Comparison of ENCODE assay signal across 27 cellular contexts in the genomic region with DNA sequence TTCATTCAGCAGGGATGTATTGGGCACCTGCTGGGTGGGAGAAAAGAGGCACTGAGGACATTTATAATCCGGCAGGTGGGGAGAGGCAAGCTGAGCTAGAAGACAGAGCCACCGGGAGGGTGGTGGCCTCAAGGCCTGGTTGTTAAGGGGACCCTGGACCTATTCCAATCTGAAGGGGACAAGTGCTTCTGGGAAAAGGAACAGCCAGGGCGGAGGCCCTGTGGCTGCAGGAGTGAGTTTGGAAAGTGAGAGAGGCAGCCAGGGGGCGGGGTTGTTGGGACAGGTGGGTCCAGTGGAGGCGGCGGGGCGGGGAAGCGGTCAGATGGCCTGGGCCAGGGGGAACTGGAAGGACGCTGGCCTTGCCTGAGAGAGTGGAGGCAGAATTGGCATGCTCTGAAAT. TPM values are rescaled to one million over a fixed set of nuclear protein-coding genes. Genes with fewer than 3 reads are reported as not detected.
"Had no signal": no experiment of that assay in that cellular context is flagged by ENCODE, and none has a peak within 500 bp of the region (broad histone marks: within the 10 kb centered on the region; RNA-seq: fewer than 3 reads in every experiment).

No MANE protein-coding gene starts in this region.

- H3K4me1 Mint-ChIP-seq: memory B cell, natural killer cell had no signal

- H3K79me2 ChIP-seq: parathyroid adenoma had no signal

- H3K27me3 ChIP-seq: colonic mucosa, gastrocnemius medialis, right atrium auricular region, tibial artery had no signal

- H3K4me1 ChIP-seq: colonic mucosa had no signal

- H3K9ac ChIP-seq: parathyroid adenoma had no signal

- H3K27ac ChIP-seq: colonic mucosa, epithelial cell of prostate, parathyroid adenoma, suprapubic skin had no signal

- DNase-seq: colonic mucosa; effector CD8-positive, alpha-beta T cell; endodermal cell; foreskin fibroblast; gastrocnemius medialis; head of caudate nucleus; natural killer cell; small intestine; stimulated activated CD4-positive, alpha-beta T cell treated with anti-CD3 and anti-CD28 coated beads, Interleukin-15, amount 100 ng/mL, for 24 hours; stimulated activated CD4-positive, alpha-beta T cell treated with anti-CD3 and anti-CD28 coated beads, Interleukin-2, amount 100 ng/mL, for 48 hours; stimulated activated naive CD4-positive, alpha-beta T cell; stimulated activated naive CD8-positive, alpha-beta T cell treated with anti-CD3 and anti-CD28 coated beads, Interleukin-15, amount 100 ng/mL, for 72 hours; tibial artery had no signal

- H3K4me3 ChIP-seq: colonic mucosa, gastrocnemius medialis, lung, right atrium auricular region, suprapubic skin, tibial artery had no signal

- H3K36me3 Mint-ChIP-seq: memory B cell, natural killer cell, type B pancreatic cell had no signal

- H3K9me3 Mint-ChIP-seq: dendritic cell treated with granulocyte-macrophage colony-stimulating factor and Interleukin-4, amounts not matched to agents 40 ng/mL and 50 ng/mL, for 4 days; endodermal cell; memory B cell; natural killer cell; neural crest cell; stimulated activated naive CD8-positive, alpha-beta T cell treated with anti-CD3 and anti-CD28 coated beads, Interleukin-15, amount 100 ng/mL, for 72 hours; type B pancreatic cell had no signal

- H2AFZ ChIP-seq: parathyroid adenoma had no signal

- H3K27ac Mint-ChIP-seq: dendritic cell treated with granulocyte-macrophage colony-stimulating factor and Interleukin-4, amounts not matched to agents 40 ng/mL and 50 ng/mL, for 4 days; endodermal cell; memory B cell; natural killer cell; progenitor cell of endocrine pancreas; type B pancreatic cell had no signal

- H3K4me3 Mint-ChIP-seq: dendritic cell treated with granulocyte-macrophage colony-stimulating factor and Interleukin-4, amounts not matched to agents 40 ng/mL and 50 ng/mL, for 4 days; endodermal cell; memory B cell; natural killer cell; neural crest cell; stimulated activated naive CD8-positive, alpha-beta T cell treated with anti-CD3 and anti-CD28 coated beads, Interleukin-15, amount 100 ng/mL, for 72 hours had no signal

- H3K36me3 ChIP-seq: colonic mucosa, gastrocnemius medialis, right atrium auricular region had no signal

- H3K9me3 ChIP-seq: colonic mucosa, gastrocnemius medialis, right atrium auricular region, suprapubic skin, tibial artery had no signal

- ATAC-seq: esophagus mucosa; left lobe of liver; natural killer cell; stimulated activated naive CD8-positive, alpha-beta T cell treated with anti-CD3 and anti-CD28 coated beads, Interleukin-15, amount 100 ng/mL, for 72 hours had no signal

RNA-seq across cellular contexts. Expression of gene ANO1, which starts 29.1 kb away (rescaled TPM):
- total RNA-seq: mononuclear cell, natural killer cell, neural crest cell, osteoblast had no signal
